In the genomic region with DNA sequence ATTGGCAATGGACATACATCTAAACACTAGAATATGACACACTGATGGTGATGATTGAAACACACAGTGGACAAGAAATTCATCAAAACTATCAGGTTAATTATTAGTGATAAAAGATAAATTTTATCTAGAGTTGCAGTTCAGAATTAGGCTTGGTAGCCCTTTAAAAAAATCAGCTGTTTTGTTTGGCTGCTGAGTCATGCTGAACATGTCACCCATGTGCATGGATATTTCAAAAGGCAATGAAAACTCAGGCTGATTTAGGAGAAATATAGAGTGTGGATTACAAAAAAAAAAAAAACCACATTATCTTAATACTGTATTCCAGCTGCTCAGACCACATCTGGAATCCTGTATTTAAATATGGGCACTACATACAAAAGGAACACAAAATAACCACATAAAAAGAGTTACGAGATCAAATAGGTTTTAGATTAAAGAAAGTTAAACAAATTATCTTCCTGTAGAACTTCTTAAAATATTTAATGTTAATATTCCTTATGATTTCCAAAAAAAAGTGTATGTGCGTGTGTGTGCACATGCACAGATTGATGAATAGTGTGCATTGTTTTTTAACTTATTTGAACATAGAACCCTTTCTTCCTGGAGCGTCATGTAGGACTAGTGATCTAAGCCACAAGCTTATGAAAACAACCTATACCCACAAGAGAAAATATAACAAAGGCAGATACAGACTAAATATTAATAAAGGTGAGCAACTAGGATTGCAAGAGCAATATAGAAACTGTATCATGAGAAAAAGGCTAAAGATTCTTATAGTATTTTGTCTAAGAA, we compare ENCODE assay signal across 17 cellular contexts.
DNase-seq lines count a peak whose midpoint lies in the region; ATAC-seq, FAIRE-seq and TF ChIP-seq lines count a peak whose summit lies in the region.
"Had no signal": no experiment of that assay in that cellular context is flagged by ENCODE, and none has a peak within 500 bp of the region (broad histone marks: within the 10 kb centered on the region; RNA-seq: fewer than 3 reads in every experiment).

No MANE protein-coding gene starts in this region.

- no peaks in the 10 kb centered on the region for H3K27me3 Mint-ChIP-seq in stimulated activated naive B cell treated with anti-CD40 and anti-IgM and Interleukin-4, amounts not matched to agents 10 μg/mL and 1 μg/mL and 100 μg/mL, for 72 hours
- H3K27me3 Mint-ChIP-seq: activated naive CD8-positive, alpha-beta T cell treated with anti-CD3 and anti-CD28 coated beads, Interleukin-2, amount 50 U/mL, for 24 hours had no signal

- H3K27me3 ChIP-seq in adipocyte (replicated peaks; ENCODE audit: control insufficient read depth, insufficient read depth, low read length) (no peaks in the 10 kb centered on the region), small intestine (ENCODE audit: control insufficient read depth in 2 of 2, insufficient read depth in 2 of 2, low read length in 2 of 2) (no peaks in the 10 kb centered on the region)
- H3K27me3 ChIP-seq: heart left ventricle, left lung, MG63, suprapubic skin had no signal

- H3K4me1 ChIP-seq in adipocyte (ENCODE audit: control insufficient read depth, insufficient read depth, low read length), result peaks cover 13% of the 10 kb centered on the region
- H3K4me1 ChIP-seq in small intestine (ENCODE audit: control insufficient read depth in 2 of 2, insufficient read depth in 1 of 2, low read depth in 1 of 2, low read length in 1 of 2), result peaks cover 2 to 3% of the 10 kb centered on the region in 2 donors
- H3K4me1 ChIP-seq: left lung, suprapubic skin had no signal

- no peak for FAIRE-seq in small intestine (lab: Jason Lieb, UNC)
- FAIRE-seq: GM12878 had no signal

- no peaks in the 10 kb centered on the region for H3K4me1 Mint-ChIP-seq in stimulated activated naive B cell treated with anti-CD40 and anti-IgM and Interleukin-4, amounts not matched to agents 10 μg/mL and 1 μg/mL and 100 μg/mL, for 72 hours
- H3K4me1 Mint-ChIP-seq: activated naive CD8-positive, alpha-beta T cell treated with anti-CD3 and anti-CD28 coated beads, Interleukin-2, amount 50 U/mL, for 24 hours had no signal

- H3K9me3 Mint-ChIP-seq in stimulated activated naive B cell treated with anti-CD40 and anti-IgM and Interleukin-4, amounts not matched to agents 10 μg/mL and 1 μg/mL and 100 μg/mL, for 72 hours, result no peaks in the 10 kb centered on the region
- H3K9me3 Mint-ChIP-seq: activated naive CD8-positive, alpha-beta T cell treated with anti-CD3 and anti-CD28 coated beads, Interleukin-2, amount 50 U/mL, for 24 hours; WTC11 had no signal

- no peak for ATAC-seq in GM18519 (IDR thresholded peaks at IDR 0.05; ENCODE audit: low FRiP score, unreplicated experiment)
- no peak for ATAC-seq in stimulated activated naive B cell treated with anti-CD40 and anti-IgM and Interleukin-4, amounts not matched to agents 10 μg/mL and 1 μg/mL and 100 μg/mL, for 72 hours (replicated peaks)
- ATAC-seq: activated naive CD8-positive, alpha-beta T cell treated with anti-CD3 and anti-CD28 coated beads, Interleukin-2, amount 50 U/mL, for 24 hours; GM12878; heart left ventricle; left lung; WTC11 had no signal

- peak overlapping the region; percentile 34 for H3K9ac ChIP-seq in adipocyte (ENCODE audit: low read length)

- H3K9me3 ChIP-seq in adipocyte (ENCODE audit: control insufficient read depth, low read length) (no peaks in the 10 kb centered on the region), small intestine (ENCODE audit: control insufficient read depth, low read depth) (no peaks in the 10 kb centered on the region)
- H3K9me3 ChIP-seq: heart left ventricle, left lung, MG63, suprapubic skin had no signal

- H3K27ac Mint-ChIP-seq in stimulated activated naive B cell treated with anti-CD40 and anti-IgM and Interleukin-4, amounts not matched to agents 10 μg/mL and 1 μg/mL and 100 μg/mL, for 72 hours, result no peak overlapping the region
- H3K27ac Mint-ChIP-seq: activated naive CD8-positive, alpha-beta T cell treated with anti-CD3 and anti-CD28 coated beads, Interleukin-2, amount 50 U/mL, for 24 hours; WTC11 had no signal

- peaks cover 14 to 37% of the 10 kb centered on the region in 2 donors for H3K36me3 Mint-ChIP-seq in stimulated activated naive B cell treated with anti-CD40 and anti-IgM and Interleukin-4, amounts not matched to agents 10 μg/mL and 1 μg/mL and 100 μg/mL, for 72 hours
- H3K36me3 Mint-ChIP-seq: WTC11 had no signal

- no peak for TF ChIP-seq CTCF in fibroblast of villous mesenchyme (IDR thresholded peaks at IDR 0.05; ENCODE audit: insufficient read depth, low read depth, low read length)

- no peak overlapping the region for H3K4me3 ChIP-seq in adipocyte (ENCODE audit: low read length)
- H3K4me3 ChIP-seq in fibroblast of villous mesenchyme (ENCODE audit: low read depth, low read length), result no peak overlapping the region
- H3K4me3 ChIP-seq in small intestine (ENCODE audit: low read depth in 1 of 2, low read length in 2 of 2), result no peak overlapping the region
- H3K4me3 ChIP-seq: GM12878, heart left ventricle, left lung, MG63, suprapubic skin had no signal

- H3K4me3 Mint-ChIP-seq in stimulated activated naive B cell treated with anti-CD40 and anti-IgM and Interleukin-4, amounts not matched to agents 10 μg/mL and 1 μg/mL and 100 μg/mL, for 72 hours, result no peak overlapping the region
- H3K4me3 Mint-ChIP-seq: activated naive CD8-positive, alpha-beta T cell treated with anti-CD3 and anti-CD28 coated beads, Interleukin-2, amount 50 U/mL, for 24 hours; WTC11 had no signal

- peaks cover 51% of the 10 kb centered on the region for H3K36me3 ChIP-seq in adipocyte (ENCODE audit: control insufficient read depth, insufficient read depth, low read length, severe bottlenecking)
- H3K36me3 ChIP-seq in small intestine (ENCODE audit: control insufficient read depth in 2 of 2, insufficient read depth in 2 of 2, low read length in 2 of 2), result peaks cover 0 to 6% of the 10 kb centered on the region in 2 donors
- H3K36me3 ChIP-seq: MG63 had no signal

- DNase-seq in GM03348 (ENCODE audit: low spot score), result peak; percentile 63
- peak; percentile 74 for DNase-seq in adipocyte (ENCODE audit: low read depth)
- peak; percentile 62 for DNase-seq in fibroblast of villous mesenchyme (ENCODE audit: low read depth)
- DNase-seq in small intestine, result peak; percentile 25
- no peak for DNase-seq in stimulated activated naive B cell treated with anti-CD40 and anti-IgM and Interleukin-4, amounts not matched to agents 10 μg/mL and 1 μg/mL and 100 μg/mL, for 72 hours
- no peak for DNase-seq in T-helper 2 cell
- DNase-seq: activated naive CD8-positive, alpha-beta T cell treated with anti-CD3 and anti-CD28 coated beads, Interleukin-2, amount 50 U/mL, for 24 hours; DMS153; heart left ventricle; left lung; MG63; NK-92 treated with Interleukin-12 subunit alpha and Interleukin-12 subunit beta, amount 100 ng/mL, for 24 hours had no signal

- WGBS in small intestine, 3 donors, result 93 to 97% (median 97%) methylated on average over 3 of the region's 3 CpGs

- H3K27ac ChIP-seq in small intestine (ENCODE audit: low read depth in 1 of 2, low read length in 1 of 2), result no peak overlapping the region
- H3K27ac ChIP-seq: heart left ventricle, HL-60, left lung, suprapubic skin had no signal

Comparison
In these comparisons a context has a peak if more than half of its experiments do, and no peak if none do; other contexts are left out.
1. DNase-seq: peak in GM03348 (single experiment), adipocyte (single experiment), fibroblast of villous mesenchyme (single experiment) and small intestine (single experiment); none in stimulated activated naive B cell treated with anti-CD40 and anti-IgM and Interleukin-4, amounts not matched to agents 10 μg/mL and 1 μg/mL and 100 μg/mL, for 72 hours (single experiment) and T-helper 2 cell (0 of 5).